ENCODE assay signal across 1 cellular context in the genomic region with DNA sequence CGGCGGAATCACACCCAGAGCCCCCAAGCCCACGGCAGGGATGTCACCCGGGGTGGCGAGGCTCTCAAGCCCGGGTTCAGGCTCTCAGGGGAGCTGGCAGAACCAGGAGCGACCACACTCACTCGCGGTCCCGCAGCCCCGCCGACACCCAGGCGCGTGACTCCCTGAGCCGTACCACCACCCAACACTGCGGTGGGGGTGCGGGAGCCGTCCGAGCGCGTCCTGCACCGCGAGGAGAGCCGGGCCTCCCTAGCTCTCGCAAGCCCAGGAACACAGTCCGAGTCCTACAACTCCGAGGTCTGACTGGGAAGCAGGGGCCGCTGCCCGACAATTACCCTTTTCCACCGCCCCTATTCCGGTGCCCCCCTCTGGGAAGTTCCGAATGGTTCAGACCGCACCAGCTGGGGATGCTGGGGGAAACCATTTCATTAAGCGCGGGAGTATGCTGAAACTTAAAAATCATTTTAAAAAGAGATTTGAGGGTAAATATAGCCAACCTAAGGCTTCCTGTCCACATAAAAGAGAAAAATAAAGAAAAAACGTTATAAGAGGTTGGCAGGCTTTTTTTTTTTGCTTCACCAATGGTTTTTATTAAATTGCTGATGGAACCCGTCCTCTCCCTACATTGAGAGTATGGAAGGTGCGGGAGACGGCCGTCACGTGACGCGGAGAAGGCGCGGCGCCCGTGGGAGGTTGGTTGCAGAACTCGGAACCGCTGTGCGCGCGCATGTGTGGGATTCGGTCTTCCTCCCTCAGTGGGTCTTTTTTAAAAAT.
TF ChIP-seq lines count a peak whose summit lies in the region.

Gene FLCN, minus strand, starts transcription at position 143 of the 774 bp plus-strand sequence. CDS start 9,031 bp downstream, outside the sequence.

TF ChIP-seq in HepG2, 621 proteins besides CTCF, POLR2A, EP300 and RAD21 (continued from another document and continues in another):
- TF ChIP-seq ZFP36L1 (CRISPR knock-in tag; IDR thresholded peaks at IDR 0.05) (no peak), ZNF644 (CRISPR knock-in tag; IDR thresholded peaks at IDR 0.05; ENCODE audit: low read depth) (no peak), ZUFSP (CRISPR knock-in tag; IDR thresholded peaks at IDR 0.05; ENCODE audit: borderline replicate concordance) (no peak), FIP1L1 (IDR thresholded peaks at IDR 0.05; ENCODE audit: borderline replicate concordance, insufficient read depth, low read depth, low read length) (no peak), MAZ (IDR thresholded peaks at IDR 0.05; ENCODE audit: borderline replicate concordance, low read depth, low read length) (no peak), MAZ (CRISPR knock-in tag; IDR thresholded peaks at IDR 0.05; ENCODE audit: low read depth) (no peak; the same call in 1 of the 2 replicates), ZFAT (CRISPR knock-in tag; conservative IDR thresholded peaks at IDR 0.05) (no peak), GRHL1 (CRISPR knock-in tag; conservative IDR thresholded peaks at IDR 0.05) (no peak), U2AF1 (optimal IDR thresholded peaks at IDR 0.05; ENCODE audit: low read depth, low read length) (peak; percentile 73), ZNF10 (CRISPR knock-in tag; IDR thresholded peaks at IDR 0.05; ENCODE audit: borderline replicate concordance, low read depth) (no peak), NFYC (CRISPR knock-in tag; IDR thresholded peaks at IDR 0.05) (peak; percentile 8; the same call in 1 of the 2 replicates), SMYD3 (CRISPR knock-in tag; IDR thresholded peaks at IDR 0.05) (0 out of 2 replicates have a peak, but pooled peaks have one; percentile 20), CREB1 (IDR thresholded peaks at IDR 0.05) (peak; percentile 73; the same call in 1 of the 2 replicates), CREB1 (CRISPR knock-in tag; IDR thresholded peaks at IDR 0.05) (no peak), ZEB1 (IDR thresholded peaks at IDR 0.05; ENCODE audit: insufficient replicate concordance, low read depth) (no peak), ZNF709 (CRISPR knock-in tag; IDR thresholded peaks at IDR 0.05) (no peak), ZNF333 (CRISPR knock-in tag; IDR thresholded peaks at IDR 0.05; ENCODE audit: borderline replicate concordance) (no peak; the same call in 1 of the 2 replicates), ZFP91 (CRISPR knock-in tag; IDR thresholded peaks at IDR 0.05; ENCODE audit: borderline replicate concordance) (peak; percentile 46; the same call in 1 of the 2 replicates), ZKSCAN8 (CRISPR knock-in tag; IDR thresholded peaks at IDR 0.05; ENCODE audit: borderline replicate concordance) (no peak), ZNF878 (CRISPR knock-in tag; IDR thresholded peaks at IDR 0.05) (no peak), PHF8 (CRISPR knock-in tag; IDR thresholded peaks at IDR 0.05) (peak; percentile 84), NONO (IDR thresholded peaks at IDR 0.05) (peak; percentile 76; the same call in 1 of the 2 replicates), NONO (CRISPR knock-in tag; conservative IDR thresholded peaks at IDR 0.05) (peak; percentile 77), ZNF441 (CRISPR knock-in tag; IDR thresholded peaks at IDR 0.05; ENCODE audit: borderline replicate concordance) (no peak), RBM22 (optimal IDR thresholded peaks at IDR 0.05; ENCODE audit: low read length) (no peak), MEIS2 (CRISPR knock-in tag; IDR thresholded peaks at IDR 0.05) (peak; percentile 19; the same call in 1 of the 2 replicates), MAF1 (CRISPR knock-in tag; IDR thresholded peaks at IDR 0.05; ENCODE audit: borderline replicate concordance) (no peak), ZNF382 (CRISPR knock-in tag; IDR thresholded peaks at IDR 0.05; ENCODE audit: borderline replicate concordance) (no peak), KLF12 (CRISPR knock-in tag; IDR thresholded peaks at IDR 0.05; ENCODE audit: borderline replicate concordance) (peak; percentile 58; the same call in 1 of the 2 replicates), SIX4 (CRISPR knock-in tag; IDR thresholded peaks at IDR 0.05) (no peak), PITX1 (CRISPR knock-in tag; IDR thresholded peaks at IDR 0.05) (peak; percentile 60; the same call in 1 of the 2 replicates), SAP130 (CRISPR knock-in tag; IDR thresholded peaks at IDR 0.05; ENCODE audit: low read depth) (peak; percentile 80), HDAC1 (CRISPR knock-in tag; IDR thresholded peaks at IDR 0.05) (peak; percentile 39), ZNF280B (CRISPR knock-in tag; IDR thresholded peaks at IDR 0.05; ENCODE audit: borderline replicate concordance) (no peak)
- TF ChIP-seq, protein P1, sequence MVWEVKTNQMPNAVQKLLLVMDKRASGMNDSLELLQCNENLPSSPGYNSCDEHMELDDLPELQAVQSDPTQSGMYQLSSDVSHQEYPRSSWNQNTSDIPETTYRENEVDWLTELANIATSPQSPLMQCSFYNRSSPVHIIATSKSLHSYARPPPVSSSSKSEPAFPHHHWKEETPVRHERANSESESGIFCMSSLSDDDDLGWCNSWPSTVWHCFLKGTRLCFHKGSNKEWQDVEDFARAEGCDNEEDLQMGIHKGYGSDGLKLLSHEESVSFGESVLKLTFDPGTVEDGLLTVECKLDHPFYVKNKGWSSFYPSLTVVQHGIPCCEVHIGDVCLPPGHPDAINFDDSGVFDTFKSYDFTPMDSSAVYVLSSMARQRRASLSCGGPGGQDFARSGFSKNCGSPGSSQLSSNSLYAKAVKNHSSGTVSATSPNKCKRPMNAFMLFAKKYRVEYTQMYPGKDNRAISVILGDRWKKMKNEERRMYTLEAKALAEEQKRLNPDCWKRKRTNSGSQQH (CRISPR knock-in tag; IDR thresholded peaks at IDR 0.05; ENCODE audit: low read depth) = no peak; the same call in 1 of the 2 replicates
- TF ChIP-seq, protein P2, sequence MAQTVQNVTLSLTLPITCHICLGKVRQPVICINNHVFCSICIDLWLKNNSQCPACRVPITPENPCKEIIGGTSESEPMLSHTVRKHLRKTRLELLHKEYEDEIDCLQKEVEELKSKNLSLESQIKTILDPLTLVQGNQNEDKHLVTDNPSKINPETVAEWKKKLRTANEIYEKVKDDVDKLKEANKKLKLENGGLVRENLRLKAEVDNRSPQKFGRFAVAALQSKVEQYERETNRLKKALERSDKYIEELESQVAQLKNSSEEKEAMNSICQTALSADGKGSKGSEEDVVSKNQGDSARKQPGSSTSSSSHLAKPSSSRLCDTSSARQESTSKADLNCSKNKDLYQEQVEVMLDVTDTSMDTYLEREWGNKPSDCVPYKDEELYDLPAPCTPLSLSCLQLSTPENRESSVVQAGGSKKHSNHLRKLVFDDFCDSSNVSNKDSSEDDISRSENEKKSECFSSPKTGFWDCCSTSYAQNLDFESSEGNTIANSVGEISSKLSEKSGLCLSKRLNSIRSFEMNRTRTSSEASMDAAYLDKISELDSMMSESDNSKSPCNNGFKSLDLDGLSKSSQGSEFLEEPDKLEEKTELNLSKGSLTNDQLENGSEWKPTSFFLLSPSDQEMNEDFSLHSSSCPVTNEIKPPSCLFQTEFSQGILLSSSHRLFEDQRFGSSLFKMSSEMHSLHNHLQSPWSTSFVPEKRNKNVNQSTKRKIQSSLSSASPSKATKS (CRISPR knock-in tag; IDR thresholded peaks at IDR 0.05) = peak; percentile 64; the same call in 1 of the 2 replicates
- TF ChIP-seq, protein P3, sequence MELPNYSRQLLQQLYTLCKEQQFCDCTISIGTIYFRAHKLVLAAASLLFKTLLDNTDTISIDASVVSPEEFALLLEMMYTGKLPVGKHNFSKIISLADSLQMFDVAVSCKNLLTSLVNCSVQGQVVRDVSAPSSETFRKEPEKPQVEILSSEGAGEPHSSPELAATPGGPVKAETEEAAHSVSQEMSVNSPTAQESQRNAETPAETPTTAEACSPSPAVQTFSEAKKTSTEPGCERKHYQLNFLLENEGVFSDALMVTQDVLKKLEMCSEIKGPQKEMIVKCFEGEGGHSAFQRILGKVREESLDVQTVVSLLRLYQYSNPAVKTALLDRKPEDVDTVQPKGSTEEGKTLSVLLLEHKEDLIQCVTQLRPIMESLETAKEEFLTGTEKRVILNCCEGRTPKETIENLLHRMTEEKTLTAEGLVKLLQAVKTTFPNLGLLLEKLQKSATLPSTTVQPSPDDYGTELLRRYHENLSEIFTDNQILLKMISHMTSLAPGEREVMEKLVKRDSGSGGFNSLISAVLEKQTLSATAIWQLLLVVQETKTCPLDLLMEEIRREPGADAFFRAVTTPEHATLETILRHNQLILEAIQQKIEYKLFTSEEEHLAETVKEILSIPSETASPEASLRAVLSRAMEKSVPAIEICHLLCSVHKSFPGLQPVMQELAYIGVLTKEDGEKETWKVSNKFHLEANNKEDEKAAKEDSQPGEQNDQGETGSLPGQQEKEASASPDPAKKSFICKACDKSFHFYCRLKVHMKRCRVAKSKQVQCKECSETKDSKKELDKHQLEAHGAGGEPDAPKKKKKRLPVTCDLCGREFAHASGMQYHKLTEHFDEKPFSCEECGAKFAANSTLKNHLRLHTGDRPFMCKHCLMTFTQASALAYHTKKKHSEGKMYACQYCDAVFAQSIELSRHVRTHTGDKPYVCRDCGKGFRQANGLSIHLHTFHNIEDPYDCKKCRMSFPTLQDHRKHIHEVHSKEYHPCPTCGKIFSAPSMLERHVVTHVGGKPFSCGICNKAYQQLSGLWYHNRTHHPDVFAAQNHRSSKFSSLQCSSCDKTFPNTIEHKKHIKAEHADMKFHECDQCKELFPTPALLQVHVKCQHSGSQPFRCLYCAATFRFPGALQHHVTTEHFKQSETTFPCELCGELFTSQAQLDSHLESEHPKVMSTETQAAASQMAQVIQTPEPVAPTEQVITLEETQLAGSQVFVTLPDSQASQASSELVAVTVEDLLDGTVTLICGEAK (IDR thresholded peaks at IDR 0.05) = no peak
- TF ChIP-seq, protein P3 (CRISPR knock-in tag; IDR thresholded peaks at IDR 0.05) = no peak; the same call in 1 of the 2 replicates
